In the genomic region with DNA sequence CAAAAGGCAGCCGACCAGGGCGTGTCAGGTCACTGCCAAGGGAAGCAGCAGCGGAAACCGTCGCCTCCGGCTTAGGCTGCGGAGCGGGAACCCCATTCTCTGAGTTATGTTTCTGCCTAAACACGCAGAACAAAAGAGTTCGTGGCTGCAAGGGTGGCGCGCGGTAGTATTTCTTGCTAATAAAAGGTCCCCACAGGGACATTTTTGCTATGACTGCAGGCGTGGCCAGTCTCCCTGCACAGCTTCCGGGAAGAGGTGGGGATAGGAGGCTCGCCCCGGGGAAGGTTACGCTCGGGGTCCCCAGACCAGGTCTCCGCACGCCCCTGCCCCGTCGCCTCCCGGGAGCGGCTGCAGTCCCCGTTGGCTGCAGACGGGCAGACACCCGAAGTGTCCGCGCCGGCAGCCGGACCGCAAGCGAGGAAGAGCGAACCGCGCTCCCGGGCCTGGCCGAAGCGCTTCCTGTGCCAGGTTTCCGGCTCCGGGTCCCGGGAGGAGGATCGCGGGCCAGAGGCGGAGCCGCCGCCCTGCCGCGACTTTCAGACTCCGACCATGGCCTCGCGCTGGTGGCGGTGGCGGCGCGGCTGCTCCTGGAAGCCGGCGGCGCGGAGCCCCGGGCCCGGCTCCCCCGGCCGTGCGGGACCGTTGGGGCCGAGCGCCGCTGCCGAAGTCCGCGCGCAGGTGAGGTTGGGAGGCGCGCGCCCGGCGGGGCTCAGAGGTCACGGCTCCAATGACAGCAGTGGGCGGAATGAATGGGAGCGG, we compare ENCODE assay signal across 8 cellular contexts. TPM values are rescaled to one million over a fixed set of nuclear protein-coding genes. Genes with fewer than 3 reads are reported as not detected.
DNase-seq lines count a peak whose midpoint lies in the region; ATAC-seq, FAIRE-seq and TF ChIP-seq lines count a peak whose summit lies in the region.

A gene with protein sequence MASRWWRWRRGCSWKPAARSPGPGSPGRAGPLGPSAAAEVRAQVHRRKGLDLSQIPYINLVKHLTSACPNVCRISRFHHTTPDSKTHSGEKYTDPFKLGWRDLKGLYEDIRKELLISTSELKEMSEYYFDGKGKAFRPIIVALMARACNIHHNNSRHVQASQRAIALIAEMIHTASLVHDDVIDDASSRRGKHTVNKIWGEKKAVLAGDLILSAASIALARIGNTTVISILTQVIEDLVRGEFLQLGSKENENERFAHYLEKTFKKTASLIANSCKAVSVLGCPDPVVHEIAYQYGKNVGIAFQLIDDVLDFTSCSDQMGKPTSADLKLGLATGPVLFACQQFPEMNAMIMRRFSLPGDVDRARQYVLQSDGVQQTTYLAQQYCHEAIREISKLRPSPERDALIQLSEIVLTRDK (plus strand): TSS at position 539 of the 759 bp plus-strand sequence. CDS start 11 bp downstream, at position 550.

- H3K27me3 ChIP-seq in stomach, result peaks cover 0 to 10% (median 0%) of the 10 kb centered on the region in 3 donors

- no peak for TF ChIP-seq POLR2A in stomach (IDR thresholded peaks at IDR 0.05)

- peak within 1 kb of the TSS; percentile 80 to 94 (median 93) for H3K27ac ChIP-seq in stomach

- intact Hi-C loops in stomach (cut with DNase I; ENCODE audit: low total_unique reads), result no loop called here

- H3K4me1 ChIP-seq in stomach, result peaks cover 12 to 32% (median 19%) of the 10 kb centered on the region in 4 donors

- H3K36me3 ChIP-seq in stomach, result peaks cover 0 to 2% (median 0%) of the 10 kb centered on the region in 4 donors

- no peaks in the 10 kb centered on the region for H3K9me3 ChIP-seq in stomach

- TF ChIP-seq CTCF in D721Med (IDR thresholded peaks at IDR 0.05; ENCODE audit: insufficient read depth, missing control alignments) (no peak), GM20000 (IDR thresholded peaks at IDR 0.05; ENCODE audit: extremely low read depth, missing control alignments) (no peak), nephron (IDR thresholded peaks at IDR 0.05; ENCODE audit: unreplicated experiment in 3 of 3) (no peak), stomach (IDR thresholded peaks at IDR 0.05) (no peak)

- peaks cover 15% of the 10 kb centered on the region for H3K4me1 Mint-ChIP-seq in activated T-helper 17 cell treated with anti-CD3 and anti-CD28 coated beads, Interleukin-2, amount 50 U/mL, for 72 hours
- H3K4me1 Mint-ChIP-seq in nephron, result peaks cover 13% of the 10 kb centered on the region

- FAIRE-seq in D721Med (lab: Jason Lieb, UNC), result no peak

- H3K4me3 Mint-ChIP-seq in activated T-helper 17 cell treated with anti-CD3 and anti-CD28 coated beads, Interleukin-2, amount 50 U/mL, for 72 hours, result peak within 1 kb of the TSS; percentile 93
- peak within 1 kb of the TSS; percentile 96 to 100 (median 99) for H3K4me3 Mint-ChIP-seq in nephron

- peak; percentile 92 for ATAC-seq in activated T-helper 17 cell treated with anti-CD3 and anti-CD28 coated beads, Interleukin-2, amount 50 U/mL, for 72 hours (replicated peaks)

- 0 to 2% (median 0%) methylated on average over 14 to 82 of the region's 82 CpGs for WGBS in stomach, 5 donors

- no peaks in the 10 kb centered on the region for H3K27me3 Mint-ChIP-seq in activated T-helper 17 cell treated with anti-CD3 and anti-CD28 coated beads, Interleukin-2, amount 50 U/mL, for 72 hours
- no peaks in the 10 kb centered on the region for H3K27me3 Mint-ChIP-seq in nephron (ENCODE audit: low read depth)

- peak within 1 kb of the TSS; percentile 84 to 97 (median 94) for H3K4me3 ChIP-seq in stomach

- H3K27ac Mint-ChIP-seq in activated T-helper 17 cell treated with anti-CD3 and anti-CD28 coated beads, Interleukin-2, amount 50 U/mL, for 72 hours, result peak within 1 kb of the TSS; percentile 91
- H3K27ac Mint-ChIP-seq in nephron, result peak within 1 kb of the TSS; percentile 98 to 99 (median 99)

- no peak for TF ChIP-seq EP300 in stomach (IDR thresholded peaks at IDR 0.05)

- DNase-seq in D721Med (ENCODE audit: insufficient read length, low spot score) (peak; percentile 62), GM20000 (ENCODE audit: low spot score) (peak; percentile 94), HT1080 (ENCODE audit: low read depth) (peak; percentile 66), RPMI7951 (ENCODE audit: low read depth) (peak; percentile 70), fibroblast of peridontal ligament (ENCODE audit: extremely low read depth) (peak; percentile 51), stomach (peak; percentile 75)

- no peaks in the 10 kb centered on the region for H3K9me3 Mint-ChIP-seq in activated T-helper 17 cell treated with anti-CD3 and anti-CD28 coated beads, Interleukin-2, amount 50 U/mL, for 72 hours
- no peaks in the 10 kb centered on the region for H3K9me3 Mint-ChIP-seq in nephron

- peaks cover 37% of the 10 kb centered on the region for H3K36me3 Mint-ChIP-seq in activated T-helper 17 cell treated with anti-CD3 and anti-CD28 coated beads, Interleukin-2, amount 50 U/mL, for 72 hours (ENCODE audit: low read depth)
- H3K36me3 Mint-ChIP-seq in nephron (ENCODE audit: low read depth), result peaks cover 9% of the 10 kb centered on the region

RNA-seq across cellular contexts. Expression of the gene that starts here (rescaled TPM):
- 39.7 and 42.7 TPM in 2 replicates for total RNA-seq in HT1080 (2014; rRNA removed; shearing (Covaris generic))
- polyA plus RNA-seq in HT1080 (2015; cell fraction: cytosol; rRNA removed), result 21.4 and 26.3 TPM in 2 replicates
- 36.2 and 41.9 TPM in 2 replicates for polyA plus RNA-seq in HT1080 (2015; cell fraction: nucleus; rRNA removed)
- total RNA-seq in RPMI7951 (2014; rRNA removed; shearing (Covaris generic)), result 18.0 and 21.6 TPM in 2 replicates
- total RNA-seq in activated T-helper 17 cell treated with anti-CD3 and anti-CD28 coated beads, Interleukin-2, amount 50 U/mL, for 72 hours, result 10 to 100 TPM; 10.9 to 32.1 TPM
- 10 to 100 TPM in 1 of 5 donors, 1 to 10 TPM in 3, not detected in 1; 2.5 to 31.9 (median 4.0) TPM for total RNA-seq in stomach
- 1 to 10 TPM; 6.3 to 8.7 (median 8.2) TPM for polyA plus RNA-seq in stomach

Comparison
In these comparisons a context has a peak if more than half of its experiments do, and no peak if none do; other contexts are left out.
1. Peak in every context shown above with its lines: DNase-seq, ATAC-seq, H3K4me3 ChIP-seq and H3K27ac ChIP-seq.